In genomic region chr1:172895050-172895460, GRCh38 we compare ENCODE assay signal across 9 cellular contexts.
A peak's percentile ranks its signal among the peaks of the same experiment; 100 is the strongest.
DNase-seq lines count a peak whose midpoint lies in the region; ATAC-seq and TF ChIP-seq lines count a peak whose summit lies in the region.
"Had no signal": no experiment of that assay in that cellular context is flagged by ENCODE, and none has a peak within 500 bp of the region (broad histone marks: within the 10 kb centered on the region; RNA-seq: fewer than 3 reads in every experiment).

No MANE protein-coding gene starts in this region.

- no peak overlapping the region for H3K4me2 ChIP-seq in SK-N-SH

- no peak overlapping the region for H3K9ac ChIP-seq in SK-N-SH

- no peak for TF ChIP-seq RAD21 in SK-N-SH (IDR thresholded peaks at IDR 0.05; ENCODE audit: low read length)

- WGBS in SK-N-SH (ENCODE audit: low lambda C conversion rate): 48% methylated on average over 5 of the region's 5 CpGs

- CTCF ChIA-PET in SK-N-SH (lab: Yijun Ruan, JAX): no interaction called here

- no peaks in the 10 kb centered on the region for H3K36me3 ChIP-seq in SK-N-SH (replicated peaks in 1 of 2; ENCODE audit: control insufficient read depth in 1 of 2, insufficient read depth in 2 of 2, low read length in 1 of 2)

- peak overlapping the region; percentile 52 for H3K4me3 Mint-ChIP-seq in HFFc6

- 0 out of 2 replicates have a peak overlapping the region, but pooled peaks have one; percentile 1 for H2AFZ ChIP-seq in SK-N-SH (ENCODE audit: low read depth)

- H3K9me2 ChIP-seq in SK-N-SH: no peaks in the 10 kb centered on the region

- no peaks in the 10 kb centered on the region for H3K9me3 ChIP-seq in SK-N-SH

- no peak for ATAC-seq in HG03439 (IDR thresholded peaks at IDR 0.05; ENCODE audit: unreplicated experiment)

- no peaks in the 10 kb centered on the region for H3K9me3 Mint-ChIP-seq in HFFc6

- H3K27me3 ChIP-seq in SK-N-SH (ENCODE audit: insufficient read depth): no peaks in the 10 kb centered on the region

- peak overlapping the region; percentile 40 for H3K27ac Mint-ChIP-seq in HFFc6

- H3F3A ChIP-seq in SK-N-SH (replicated peaks; ENCODE audit: insufficient read depth): peaks cover 19% of the 10 kb centered on the region

- DNase-seq in NOMO-1 treated with DMSO at 0.1 percent for 48 hours (lab: John Stamatoyannopoulos, UW; ENCODE audit: unreplicated experiment) (peak; percentile 22), NOMO-1 (lab: John Stamatoyannopoulos, UW; ENCODE audit: unreplicated experiment in 2 of 2) (no peak), HFFc6 (no peak), SK-N-SH (no peak), myocyte (ENCODE audit: low read depth) (peak; percentile 36), kidney glomerular epithelial cell (lab: John Stamatoyannopoulos, UW) (no peak), G401 (ENCODE audit: low spot score) (no peak)

- no peak overlapping the region for H3K4me3 ChIP-seq in SK-N-SH (ENCODE audit: low read depth in 2 of 2, low read length in 1 of 2)

- H3K4me1 ChIP-seq in SK-N-SH (ENCODE audit: control insufficient read depth in 1 of 2, insufficient read depth in 2 of 2, low read depth in 1 of 2, low read length in 1 of 2): peaks cover 0 to 21% of the 10 kb centered on the region in 2 experiments; a peak in 3 of 4 replicates

- H4K20me1 ChIP-seq in SK-N-SH (ENCODE audit: insufficient read depth): no peaks in the 10 kb centered on the region

- TF ChIP-seq EP300 in SK-N-SH (IDR thresholded peaks at IDR 0.05; ENCODE audit: borderline replicate concordance in 1 of 2, low read depth in 1 of 2, low read length in 1 of 2): no peak

- TF ChIP-seq CTCF in HFFc6 (IDR thresholded peaks at IDR 0.05): no peak
- no peak for TF ChIP-seq CTCF in SK-N-SH (IDR thresholded peaks at IDR 0.05)

- peak overlapping the region in 1 of 2 experiments; percentile 69; a peak in 2 of 4 replicates for H3K27ac ChIP-seq in SK-N-SH (ENCODE audit: low read depth in 2 of 2, low read length in 1 of 2)
- H3K27ac ChIP-seq: C4-2B had no signal

- H3K27me3 Mint-ChIP-seq in HFFc6 (ENCODE audit: insufficient read depth): no peaks in the 10 kb centered on the region

- peaks cover 86% of the 10 kb centered on the region for H3K4me1 Mint-ChIP-seq in HFFc6 (ENCODE audit: low read depth)

- H3K79me2 ChIP-seq in SK-N-SH (ENCODE audit: insufficient read depth): no peaks in the 10 kb centered on the region

- POLR2A ChIA-PET in SK-N-SH (lab: Yijun Ruan, JAX): no interaction called here

- in situ Hi-C loops in G401 (cut with HindIII; ENCODE audit: low sequenced_read_pairs): no loop called here

- no peaks in the 10 kb centered on the region for H3K36me3 Mint-ChIP-seq in HFFc6 (ENCODE audit: low read depth)

TF ChIP-seq in SK-N-SH, 30 proteins besides CTCF, POLR2A, EP300 and RAD21:
- no peak for TF ChIP-seq REST (IDR thresholded peaks at IDR 0.05; ENCODE audit: low read depth, low read length)
- TF ChIP-seq RXRA (IDR thresholded peaks at IDR 0.05; ENCODE audit: borderline replicate concordance, low read depth): no peak
- TF ChIP-seq YY1 (IDR thresholded peaks at IDR 0.05; ENCODE audit: low read depth): no peak
- no peak for TF ChIP-seq POLR2AphosphoS5 (IDR thresholded peaks at IDR 0.05; ENCODE audit: low read depth, low read length)
- TF ChIP-seq USF2 (IDR thresholded peaks at IDR 0.05; ENCODE audit: borderline replicate concordance, low read depth, low read length): no peak
- no peak for TF ChIP-seq RFX5 (IDR thresholded peaks at IDR 0.05; ENCODE audit: low read length)
- TF ChIP-seq FOXJ3 (CRISPR knock-in tag; IDR thresholded peaks at IDR 0.05): no peak
- no peak for TF ChIP-seq NFIC (IDR thresholded peaks at IDR 0.05; ENCODE audit: borderline replicate concordance)
- no peak for TF ChIP-seq IRF3 (IDR thresholded peaks at IDR 0.05; ENCODE audit: low read depth, low read length)
- TF ChIP-seq GATA2 (CRISPR knock-in tag; IDR thresholded peaks at IDR 0.05): no peak
- TF ChIP-seq FOSL2 (IDR thresholded peaks at IDR 0.05; ENCODE audit: borderline replicate concordance, low read depth): no peak
- TF ChIP-seq RCOR1 (IDR thresholded peaks at IDR 0.05; ENCODE audit: low read length): no peak
- TF ChIP-seq SIN3A (IDR thresholded peaks at IDR 0.05; ENCODE audit: borderline replicate concordance, low read depth, low read length): no peak
- no peak for TF ChIP-seq EZH2phosphoT487 (IDR thresholded peaks at IDR 0.05; ENCODE audit: borderline replicate concordance, low read depth)
- no peak for TF ChIP-seq ELF1 (IDR thresholded peaks at IDR 0.05)
- no peak for TF ChIP-seq TCF12 (IDR thresholded peaks at IDR 0.05)
- no peak for TF ChIP-seq MXI1 (IDR thresholded peaks at IDR 0.05; ENCODE audit: low read depth, low read length)
TF ChIP-seq in SK-N-SH: peak in this region for 0.

Comparison
In these comparisons a context has a peak if more than half of its experiments do, and no peak if none do; other contexts are left out.
1. DNase-seq: peak in NOMO-1 treated with DMSO at 0.1 percent for 48 hours (single experiment) and myocyte (single experiment); none in NOMO-1 (0 of 2), HFFc6 (single experiment), SK-N-SH (single experiment), kidney glomerular epithelial cell (single experiment) and G401 (single experiment).